ENCODE assay signal across 30 cellular contexts in genomic region chr17:73694491-73694890, GRCh38.
"Had no signal": no experiment of that assay in that cellular context is flagged by ENCODE, and none has a peak within 500 bp of the region (broad histone marks: within the 10 kb centered on the region; RNA-seq: fewer than 3 reads in every experiment).

No MANE protein-coding gene starts in this region.

- H3K4me3 ChIP-seq: ovary, psoas muscle, right lobe of liver, sigmoid colon, stomach, thoracic aorta, thyroid gland, tibial nerve, upper lobe of right lung, vagina had no signal

- H3K4me1 Mint-ChIP-seq: stimulated activated effector memory CD8-positive, alpha-beta T cell treated with anti-CD3 and anti-CD28 coated beads, Interleukin-12 subunit alpha, Interleukin-12 subunit beta, amount 100 ng/mL, for 72 hours; stimulated activated naive B cell treated with anti-CD40 and anti-IgM and Interleukin-4, amounts not matched to agents 10 μg/mL and 1 μg/mL and 100 μg/mL, for 72 hours had no signal

- H3K9me3 ChIP-seq: neutrophil, ovary, psoas muscle, right lobe of liver, sigmoid colon, stomach, thoracic aorta, thyroid gland, upper lobe of right lung, vagina had no signal

- H3K4me3 Mint-ChIP-seq: naive thymus-derived CD8-positive, alpha-beta T cell; natural killer cell treated with Interleukin-12 subunit alpha and Interleukin-12 subunit beta and Interleukin-15 and Interleukin-18, amount 100 ng/mL, for 72 hours; nephron progenitor cell; neural crest cell; stimulated activated effector memory CD8-positive, alpha-beta T cell treated with anti-CD3 and anti-CD28 coated beads, Interleukin-12 subunit alpha, Interleukin-12 subunit beta, amount 100 ng/mL, for 72 hours; stimulated activated naive B cell treated with anti-CD40 and anti-IgM and Interleukin-4, amounts not matched to agents 10 μg/mL and 1 μg/mL and 100 μg/mL, for 72 hours; stimulated activated naive CD8-positive, alpha-beta T cell treated with anti-CD3 and anti-CD28 coated beads, Interleukin-15, Interleukin-2, amounts not matched to agents 100 ng/mL and 50 ng/mL, for 24 hours had no signal

- H3K4me1 ChIP-seq: parathyroid adenoma, psoas muscle, right lobe of liver, sigmoid colon, stomach, thyroid gland, tibial nerve, upper lobe of right lung, vagina had no signal

- H3K27me3 ChIP-seq: neutrophil, ovary, right lobe of liver, thyroid gland, tibial nerve, upper lobe of right lung, vagina had no signal

- H3K9ac ChIP-seq: parathyroid adenoma had no signal

- H3K27me3 Mint-ChIP-seq: naive thymus-derived CD8-positive, alpha-beta T cell had no signal

- H3K36me3 Mint-ChIP-seq: naive thymus-derived CD8-positive, alpha-beta T cell; natural killer cell treated with Interleukin-12 subunit alpha and Interleukin-12 subunit beta and Interleukin-15 and Interleukin-18, amount 100 ng/mL, for 72 hours; stimulated activated effector memory CD8-positive, alpha-beta T cell treated with anti-CD3 and anti-CD28 coated beads, Interleukin-12 subunit alpha, Interleukin-12 subunit beta, amount 100 ng/mL, for 72 hours; stimulated activated naive B cell treated with anti-CD40 and anti-IgM and Interleukin-4, amounts not matched to agents 10 μg/mL and 1 μg/mL and 100 μg/mL, for 72 hours had no signal

- H3K9me3 Mint-ChIP-seq: nephron progenitor cell; stimulated activated effector memory CD8-positive, alpha-beta T cell treated with anti-CD3 and anti-CD28 coated beads, Interleukin-12 subunit alpha, Interleukin-12 subunit beta, amount 100 ng/mL, for 72 hours; stimulated activated naive CD8-positive, alpha-beta T cell treated with anti-CD3 and anti-CD28 coated beads, Interleukin-15, Interleukin-2, amounts not matched to agents 100 ng/mL and 50 ng/mL, for 24 hours had no signal

- H3K36me3 ChIP-seq: neutrophil, ovary, right lobe of liver, sigmoid colon, stomach, thoracic aorta, thyroid gland, tibial nerve, upper lobe of right lung, vagina had no signal

- H3K27ac Mint-ChIP-seq: natural killer cell treated with Interleukin-12 subunit alpha and Interleukin-12 subunit beta and Interleukin-15 and Interleukin-18, amount 100 ng/mL, for 72 hours; nephron progenitor cell; progenitor cell of endocrine pancreas; stimulated activated effector memory CD8-positive, alpha-beta T cell treated with anti-CD3 and anti-CD28 coated beads, Interleukin-12 subunit alpha, Interleukin-12 subunit beta, amount 100 ng/mL, for 72 hours; stimulated activated naive B cell treated with anti-CD40 and anti-IgM and Interleukin-4, amounts not matched to agents 10 μg/mL and 1 μg/mL and 100 μg/mL, for 72 hours; stimulated activated naive CD8-positive, alpha-beta T cell treated with anti-CD3 and anti-CD28 coated beads, Interleukin-15, Interleukin-2, amounts not matched to agents 100 ng/mL and 50 ng/mL, for 24 hours had no signal

- H3K27ac ChIP-seq: neutrophil, ovary, parathyroid adenoma, psoas muscle, right lobe of liver, sigmoid colon, stomach, thoracic aorta, thyroid gland, tibial nerve, upper lobe of right lung, vagina had no signal

- DNase-seq: naive thymus-derived CD8-positive, alpha-beta T cell; nephron progenitor cell; nucleus accumbens; ovary; posterior cingulate gyrus; psoas muscle; right cardiac atrium; right lobe of liver; sigmoid colon; small intestine; stimulated activated CD4-positive, alpha-beta T cell treated with anti-CD3 and anti-CD28 coated beads, Interleukin-15, amount 100 ng/mL, for 24 hours; stimulated activated CD4-positive, alpha-beta T cell treated with anti-CD3 and anti-CD28 coated beads, Interleukin-2, amount 100 ng/mL, for 24 hours; stimulated activated CD4-positive, alpha-beta T cell treated with anti-CD3 and anti-CD28 coated beads, Interleukin-2, amount 100 ng/mL, for 48 hours; stimulated activated CD4-positive, alpha-beta T cell treated with anti-CD3 and anti-CD28 coated beads, Interleukin-4, amount 100 ng/mL, for 24 hours; stimulated activated naive B cell treated with anti-CD40 and anti-IgM and Interleukin-4, amounts not matched to agents 10 μg/mL and 1 μg/mL and 100 μg/mL, for 72 hours; stimulated activated naive CD4-positive, alpha-beta T cell treated with Interleukin-2 at 50 U/mL for 16 hours; stomach; thyroid gland; trophoblast cell; upper lobe of right lung had no signal
